1 cellular context compared by ENCODE assay signal in the genomic region with DNA sequence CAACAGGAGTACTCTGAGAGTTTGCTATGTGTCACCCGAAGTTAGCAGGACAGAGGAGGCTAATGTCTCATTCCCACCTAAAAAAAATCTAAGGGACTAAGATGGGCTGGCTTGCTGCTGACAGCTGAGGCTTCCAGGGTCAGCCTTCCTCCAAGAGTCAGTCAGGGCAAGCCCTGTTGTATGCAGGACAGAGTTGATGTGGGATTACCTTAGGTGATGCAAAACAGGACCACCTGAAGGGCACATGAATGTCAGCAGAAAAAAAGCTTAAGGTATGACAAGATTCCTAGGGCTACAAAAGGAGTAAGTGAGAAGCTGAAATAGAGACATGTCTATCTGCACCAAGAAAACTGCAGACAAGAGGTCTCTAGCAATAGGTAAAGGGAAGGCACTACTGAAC.
TF ChIP-seq lines count a peak whose summit lies in the region.

No MANE protein-coding gene starts in this region.

TF ChIP-seq in H1, 55 proteins besides CTCF, POLR2A, EP300 and RAD21:
- no peak for TF ChIP-seq MAFK (IDR thresholded peaks at IDR 0.05; ENCODE audit: low read depth, low read length)
- 0 out of 4 replicates have a peak, but pooled peaks have one; percentile 18 to 49 for TF ChIP-seq SIN3A (conservative IDR thresholded peaks at IDR 0.05 in 1 of 2, IDR thresholded peaks at IDR 0.05 in 1 of 2; ENCODE audit: low read depth in 1 of 2, low read length in 2 of 2)
- no peak for TF ChIP-seq HDAC2 (IDR thresholded peaks at IDR 0.05; ENCODE audit: borderline replicate concordance in 1 of 2, low read depth in 2 of 2, low read length in 2 of 2)
- no peak for TF ChIP-seq SP2 (IDR thresholded peaks at IDR 0.05; ENCODE audit: low read length)
- no peak for TF ChIP-seq ZNF274 (IDR thresholded peaks at IDR 0.05; ENCODE audit: borderline replicate concordance, extremely low read depth, low read length)
- TF ChIP-seq, protein P1, sequence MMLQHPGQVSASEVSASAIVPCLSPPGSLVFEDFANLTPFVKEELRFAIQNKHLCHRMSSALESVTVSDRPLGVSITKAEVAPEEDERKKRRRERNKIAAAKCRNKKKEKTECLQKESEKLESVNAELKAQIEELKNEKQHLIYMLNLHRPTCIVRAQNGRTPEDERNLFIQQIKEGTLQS (IDR thresholded peaks at IDR 0.05; ENCODE audit: insufficient read depth, low read depth, low read length), result no peak
- TF ChIP-seq POLR2AphosphoS5 (IDR thresholded peaks at IDR 0.05; ENCODE audit: low read depth, low read length), result no peak
- no peak for TF ChIP-seq RFX5 (IDR thresholded peaks at IDR 0.05; ENCODE audit: borderline replicate concordance, low read depth, low read length)
- TF ChIP-seq, protein P2, sequence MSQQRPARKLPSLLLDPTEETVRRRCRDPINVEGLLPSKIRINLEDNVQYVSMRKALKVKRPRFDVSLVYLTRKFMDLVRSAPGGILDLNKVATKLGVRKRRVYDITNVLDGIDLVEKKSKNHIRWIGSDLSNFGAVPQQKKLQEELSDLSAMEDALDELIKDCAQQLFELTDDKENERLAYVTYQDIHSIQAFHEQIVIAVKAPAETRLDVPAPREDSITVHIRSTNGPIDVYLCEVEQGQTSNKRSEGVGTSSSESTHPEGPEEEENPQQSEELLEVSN (IDR thresholded peaks at IDR 0.05), result no peak
- TF ChIP-seq CBX5 (IDR thresholded peaks at IDR 0.05; ENCODE audit: low read depth, low read length), result no peak
- TF ChIP-seq CHD1 (IDR thresholded peaks at IDR 0.05; ENCODE audit: low read depth, low read length), result no peak
- TF ChIP-seq SIRT6 (IDR thresholded peaks at IDR 0.05; ENCODE audit: low read length), result no peak
- TF ChIP-seq TEAD4 (IDR thresholded peaks at IDR 0.05; ENCODE audit: low read depth, low read length), result peak; percentile 52; the same call in 1 of the 2 replicates
- TF ChIP-seq, protein P3, sequence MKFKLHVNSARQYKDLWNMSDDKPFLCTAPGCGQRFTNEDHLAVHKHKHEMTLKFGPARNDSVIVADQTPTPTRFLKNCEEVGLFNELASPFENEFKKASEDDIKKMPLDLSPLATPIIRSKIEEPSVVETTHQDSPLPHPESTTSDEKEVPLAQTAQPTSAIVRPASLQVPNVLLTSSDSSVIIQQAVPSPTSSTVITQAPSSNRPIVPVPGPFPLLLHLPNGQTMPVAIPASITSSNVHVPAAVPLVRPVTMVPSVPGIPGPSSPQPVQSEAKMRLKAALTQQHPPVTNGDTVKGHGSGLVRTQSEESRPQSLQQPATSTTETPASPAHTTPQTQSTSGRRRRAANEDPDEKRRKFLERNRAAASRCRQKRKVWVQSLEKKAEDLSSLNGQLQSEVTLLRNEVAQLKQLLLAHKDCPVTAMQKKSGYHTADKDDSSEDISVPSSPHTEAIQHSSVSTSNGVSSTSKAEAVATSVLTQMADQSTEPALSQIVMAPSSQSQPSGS (IDR thresholded peaks at IDR 0.05; ENCODE audit: low read length), result no peak
- no peak for TF ChIP-seq GABPA (IDR thresholded peaks at IDR 0.05; ENCODE audit: borderline replicate concordance, insufficient read depth, low read length)
- TF ChIP-seq PHF8 (conservative IDR thresholded peaks at IDR 0.05; ENCODE audit: low read depth, low read length), result no peak
- peak; percentile 53; the same call in 1 of the 2 replicates for TF ChIP-seq CEBPB (IDR thresholded peaks at IDR 0.05; ENCODE audit: low read depth, low read length)
- TF ChIP-seq YY1 (IDR thresholded peaks at IDR 0.05; ENCODE audit: low read depth, low read length), result no peak
